In the genomic region with DNA sequence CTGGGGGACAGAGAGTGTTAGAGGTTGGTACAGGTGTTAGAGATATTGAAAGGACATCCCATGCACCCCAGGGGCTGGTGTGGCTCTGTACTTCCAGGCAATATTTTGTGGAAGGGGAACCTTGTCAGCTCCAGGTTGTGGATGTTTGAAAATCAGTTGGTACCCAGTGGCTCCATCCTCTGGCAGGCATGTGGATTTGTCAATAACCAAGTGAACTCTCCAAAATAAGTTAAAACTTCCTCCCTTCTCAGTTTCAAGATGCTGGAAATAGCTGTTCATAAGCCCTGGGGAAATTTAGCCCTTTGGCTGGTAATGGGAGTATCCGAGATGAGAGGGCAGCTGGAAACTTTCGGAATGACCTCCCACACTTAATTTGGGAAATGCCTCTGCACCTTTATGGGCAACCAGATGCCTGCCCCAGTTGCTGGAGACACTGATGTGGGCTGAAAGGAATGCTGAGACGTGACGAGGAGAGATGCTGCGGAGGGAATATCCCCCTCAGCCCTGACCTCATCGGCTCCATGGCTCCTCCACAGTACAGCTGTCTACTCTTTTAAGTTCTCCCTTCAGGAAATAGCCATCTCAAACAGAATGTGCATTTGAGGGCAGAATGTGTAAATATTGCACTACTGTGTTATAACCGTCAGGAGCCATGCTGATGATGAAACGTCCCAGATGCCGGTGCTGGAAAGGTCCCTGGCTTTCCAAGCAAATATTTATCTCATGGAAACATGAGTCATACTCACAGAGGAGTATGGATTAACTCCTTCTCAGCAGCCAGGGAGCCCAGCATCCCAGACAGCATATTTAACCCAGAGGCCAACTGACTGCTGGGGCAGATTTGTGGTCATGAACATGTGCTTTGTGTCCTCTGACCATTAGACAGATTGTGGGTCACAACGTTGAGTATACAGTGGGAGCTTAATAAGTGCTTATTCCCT, we compare ENCODE assay signal across 1 cellular context.
A peak's percentile ranks its signal among the peaks of the same experiment; 100 is the strongest.
TF ChIP-seq lines count a peak whose summit lies in the region.

No MANE protein-coding gene starts in this region.

TF ChIP-seq in HepG2, 621 proteins besides CTCF, POLR2A, EP300 and RAD21 (continued from another document and continues in another):
- TF ChIP-seq, protein P1, sequence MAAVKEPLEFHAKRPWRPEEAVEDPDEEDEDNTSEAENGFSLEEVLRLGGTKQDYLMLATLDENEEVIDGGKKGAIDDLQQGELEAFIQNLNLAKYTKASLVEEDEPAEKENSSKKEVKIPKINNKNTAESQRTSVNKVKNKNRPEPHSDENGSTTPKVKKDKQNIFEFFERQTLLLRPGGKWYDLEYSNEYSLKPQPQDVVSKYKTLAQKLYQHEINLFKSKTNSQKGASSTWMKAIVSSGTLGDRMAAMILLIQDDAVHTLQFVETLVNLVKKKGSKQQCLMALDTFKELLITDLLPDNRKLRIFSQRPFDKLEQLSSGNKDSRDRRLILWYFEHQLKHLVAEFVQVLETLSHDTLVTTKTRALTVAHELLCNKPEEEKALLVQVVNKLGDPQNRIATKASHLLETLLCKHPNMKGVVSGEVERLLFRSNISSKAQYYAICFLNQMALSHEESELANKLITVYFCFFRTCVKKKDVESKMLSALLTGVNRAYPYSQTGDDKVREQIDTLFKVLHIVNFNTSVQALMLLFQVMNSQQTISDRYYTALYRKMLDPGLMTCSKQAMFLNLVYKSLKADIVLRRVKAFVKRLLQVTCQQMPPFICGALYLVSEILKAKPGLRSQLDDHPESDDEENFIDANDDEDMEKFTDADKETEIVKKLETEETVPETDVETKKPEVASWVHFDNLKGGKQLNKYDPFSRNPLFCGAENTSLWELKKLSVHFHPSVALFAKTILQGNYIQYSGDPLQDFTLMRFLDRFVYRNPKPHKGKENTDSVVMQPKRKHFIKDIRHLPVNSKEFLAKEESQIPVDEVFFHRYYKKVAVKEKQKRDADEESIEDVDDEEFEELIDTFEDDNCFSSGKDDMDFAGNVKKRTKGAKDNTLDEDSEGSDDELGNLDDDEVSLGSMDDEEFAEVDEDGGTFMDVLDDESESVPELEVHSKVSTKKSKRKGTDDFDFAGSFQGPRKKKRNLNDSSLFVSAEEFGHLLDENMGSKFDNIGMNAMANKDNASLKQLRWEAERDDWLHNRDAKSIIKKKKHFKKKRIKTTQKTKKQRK (IDR thresholded peaks at IDR 0.05; ENCODE audit: low read length) = no peak
- no peak for TF ChIP-seq ZNF678 (CRISPR knock-in tag; IDR thresholded peaks at IDR 0.05)
- no peak for TF ChIP-seq ZSCAN12 (CRISPR knock-in tag; IDR thresholded peaks at IDR 0.05)
- TF ChIP-seq, protein P2, sequence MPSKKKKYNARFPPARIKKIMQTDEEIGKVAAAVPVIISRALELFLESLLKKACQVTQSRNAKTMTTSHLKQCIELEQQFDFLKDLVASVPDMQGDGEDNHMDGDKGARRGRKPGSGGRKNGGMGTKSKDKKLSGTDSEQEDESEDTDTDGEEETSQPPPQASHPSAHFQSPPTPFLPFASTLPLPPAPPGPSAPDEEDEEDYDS (CRISPR knock-in tag; IDR thresholded peaks at IDR 0.05) = peak; percentile 53; the same call in 1 of the 2 replicates
- TF ChIP-seq ZMYM3 (CRISPR knock-in tag; IDR thresholded peaks at IDR 0.05) = peak; percentile 88; the same call in 1 of the 2 replicates
- TF ChIP-seq BHLHE40 (IDR thresholded peaks at IDR 0.05; ENCODE audit: low read length) = peak; percentile 82
- peak; percentile 86; the same call in 1 of the 2 replicates for TF ChIP-seq HOXD1 (CRISPR knock-in tag; IDR thresholded peaks at IDR 0.05)
- TF ChIP-seq, protein P3, sequence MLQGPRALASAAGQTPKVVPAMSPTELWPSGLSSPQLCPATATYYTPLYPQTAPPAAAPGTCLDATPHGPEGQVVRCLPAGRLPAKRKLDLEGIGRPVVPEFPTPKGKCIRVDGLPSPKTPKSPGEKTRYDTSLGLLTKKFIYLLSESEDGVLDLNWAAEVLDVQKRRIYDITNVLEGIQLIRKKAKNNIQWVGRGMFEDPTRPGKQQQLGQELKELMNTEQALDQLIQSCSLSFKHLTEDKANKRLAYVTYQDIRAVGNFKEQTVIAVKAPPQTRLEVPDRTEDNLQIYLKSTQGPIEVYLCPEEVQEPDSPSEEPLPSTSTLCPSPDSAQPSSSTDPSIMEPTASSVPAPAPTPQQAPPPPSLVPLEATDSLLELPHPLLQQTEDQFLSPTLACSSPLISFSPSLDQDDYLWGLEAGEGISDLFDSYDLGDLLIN (CRISPR knock-in tag; IDR thresholded peaks at IDR 0.05; ENCODE audit: borderline replicate concordance) = 0 out of 2 replicates have a peak, but pooled peaks have one; percentile 52
- peak; percentile 40; the same call in 1 of the 2 replicates for TF ChIP-seq ZFP90 (CRISPR knock-in tag; IDR thresholded peaks at IDR 0.05; ENCODE audit: borderline replicate concordance)
- TF ChIP-seq, protein P4, sequence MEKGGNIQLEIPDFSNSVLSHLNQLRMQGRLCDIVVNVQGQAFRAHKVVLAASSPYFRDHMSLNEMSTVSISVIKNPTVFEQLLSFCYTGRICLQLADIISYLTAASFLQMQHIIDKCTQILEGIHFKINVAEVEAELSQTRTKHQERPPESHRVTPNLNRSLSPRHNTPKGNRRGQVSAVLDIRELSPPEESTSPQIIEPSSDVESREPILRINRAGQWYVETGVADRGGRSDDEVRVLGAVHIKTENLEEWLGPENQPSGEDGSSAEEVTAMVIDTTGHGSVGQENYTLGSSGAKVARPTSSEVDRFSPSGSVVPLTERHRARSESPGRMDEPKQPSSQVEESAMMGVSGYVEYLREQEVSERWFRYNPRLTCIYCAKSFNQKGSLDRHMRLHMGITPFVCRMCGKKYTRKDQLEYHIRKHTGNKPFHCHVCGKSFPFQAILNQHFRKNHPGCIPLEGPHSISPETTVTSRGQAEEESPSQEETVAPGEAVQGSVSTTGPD (CRISPR knock-in tag; IDR thresholded peaks at IDR 0.05) = peak; percentile 18; the same call in 1 of the 2 replicates
- TF ChIP-seq, protein P5, sequence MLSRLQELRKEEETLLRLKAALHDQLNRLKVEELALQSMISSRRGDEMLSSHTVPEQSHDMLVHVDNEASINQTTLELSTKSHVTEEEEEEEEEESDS (CRISPR knock-in tag; IDR thresholded peaks at IDR 0.05; ENCODE audit: borderline replicate concordance) = no peak
- TF ChIP-seq KAT8 (CRISPR knock-in tag; IDR thresholded peaks at IDR 0.05) = peak; percentile 90
- no peak for TF ChIP-seq JARID2 (CRISPR knock-in tag; IDR thresholded peaks at IDR 0.05; ENCODE audit: insufficient replicate concordance)
- no peak for TF ChIP-seq ZIK1 (CRISPR knock-in tag; IDR thresholded peaks at IDR 0.05; ENCODE audit: borderline replicate concordance, low read depth)
- no peak for TF ChIP-seq SRSF1 (optimal IDR thresholded peaks at IDR 0.05; ENCODE audit: low read depth, low read length)
- no peak for TF ChIP-seq CHD2 (IDR thresholded peaks at IDR 0.05; ENCODE audit: low read depth, low read length)
- TF ChIP-seq MTA1 (CRISPR knock-in tag; IDR thresholded peaks at IDR 0.05; ENCODE audit: borderline replicate concordance) = peak; percentile 78
- peak; percentile 99 for TF ChIP-seq HMG20A (CRISPR knock-in tag; IDR thresholded peaks at IDR 0.05; ENCODE audit: borderline replicate concordance)
- TF ChIP-seq, protein P6, sequence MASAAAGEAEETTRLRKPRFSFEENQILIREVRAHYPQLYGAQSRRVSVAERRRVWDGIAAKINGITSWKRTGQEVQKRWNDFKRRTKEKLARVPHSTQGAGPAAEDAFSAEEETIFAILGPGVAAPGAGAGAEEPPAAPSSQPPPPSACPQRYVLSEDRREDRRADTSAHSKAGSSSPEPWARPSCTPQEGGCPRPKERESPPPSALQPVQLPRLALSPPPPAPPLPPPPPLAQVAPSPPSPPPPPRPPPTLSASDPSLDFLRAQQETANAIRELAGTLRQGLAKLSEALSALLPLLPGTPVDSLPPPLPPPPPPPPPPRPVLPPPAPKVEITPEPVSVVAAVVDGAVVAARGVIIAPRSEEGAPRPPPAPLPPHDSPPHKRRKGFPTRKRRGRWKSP (CRISPR knock-in tag; IDR thresholded peaks at IDR 0.05) = peak; percentile 90; the same call in 1 of the 2 replicates
- no peak for TF ChIP-seq RFX5 (IDR thresholded peaks at IDR 0.05; ENCODE audit: low read depth, low read length)
- peak; percentile 83 for TF ChIP-seq TBX2 (CRISPR knock-in tag; IDR thresholded peaks at IDR 0.05; ENCODE audit: borderline replicate concordance)
- no peak for TF ChIP-seq TMF1 (CRISPR knock-in tag; IDR thresholded peaks at IDR 0.05; ENCODE audit: low read depth)
- TF ChIP-seq, protein P7, sequence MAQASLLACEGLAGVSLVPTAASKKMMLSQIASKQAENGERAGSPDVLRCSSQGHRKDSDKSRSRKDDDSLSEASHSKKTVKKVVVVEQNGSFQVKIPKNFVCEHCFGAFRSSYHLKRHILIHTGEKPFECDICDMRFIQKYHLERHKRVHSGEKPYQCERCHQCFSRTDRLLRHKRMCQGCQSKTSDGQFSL (CRISPR knock-in tag; IDR thresholded peaks at IDR 0.05) = no peak
- TF ChIP-seq, protein P8, sequence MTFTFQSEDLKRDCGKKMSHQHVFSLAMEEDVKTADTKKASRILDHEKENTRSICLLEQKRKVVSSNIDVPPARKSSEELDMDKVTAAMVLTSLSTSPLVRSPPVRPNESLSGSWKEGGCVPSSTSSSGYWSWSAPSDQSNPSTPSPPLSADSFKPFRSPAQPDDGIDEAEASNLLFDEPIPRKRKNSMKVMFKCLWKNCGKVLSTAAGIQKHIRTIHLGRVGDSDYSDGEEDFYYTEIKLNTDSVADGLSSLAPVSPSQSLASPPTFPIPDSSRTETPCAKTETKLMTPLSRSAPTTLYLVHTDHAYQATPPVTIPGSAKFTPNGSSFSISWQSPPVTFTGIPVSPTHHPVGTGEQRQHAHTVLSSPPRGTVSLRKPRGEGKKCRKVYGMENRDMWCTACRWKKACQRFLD (CRISPR knock-in tag; IDR thresholded peaks at IDR 0.05; ENCODE audit: borderline replicate concordance) = 0 out of 2 replicates have a peak, but pooled peaks have one; percentile 42
- TF ChIP-seq, protein P9, sequence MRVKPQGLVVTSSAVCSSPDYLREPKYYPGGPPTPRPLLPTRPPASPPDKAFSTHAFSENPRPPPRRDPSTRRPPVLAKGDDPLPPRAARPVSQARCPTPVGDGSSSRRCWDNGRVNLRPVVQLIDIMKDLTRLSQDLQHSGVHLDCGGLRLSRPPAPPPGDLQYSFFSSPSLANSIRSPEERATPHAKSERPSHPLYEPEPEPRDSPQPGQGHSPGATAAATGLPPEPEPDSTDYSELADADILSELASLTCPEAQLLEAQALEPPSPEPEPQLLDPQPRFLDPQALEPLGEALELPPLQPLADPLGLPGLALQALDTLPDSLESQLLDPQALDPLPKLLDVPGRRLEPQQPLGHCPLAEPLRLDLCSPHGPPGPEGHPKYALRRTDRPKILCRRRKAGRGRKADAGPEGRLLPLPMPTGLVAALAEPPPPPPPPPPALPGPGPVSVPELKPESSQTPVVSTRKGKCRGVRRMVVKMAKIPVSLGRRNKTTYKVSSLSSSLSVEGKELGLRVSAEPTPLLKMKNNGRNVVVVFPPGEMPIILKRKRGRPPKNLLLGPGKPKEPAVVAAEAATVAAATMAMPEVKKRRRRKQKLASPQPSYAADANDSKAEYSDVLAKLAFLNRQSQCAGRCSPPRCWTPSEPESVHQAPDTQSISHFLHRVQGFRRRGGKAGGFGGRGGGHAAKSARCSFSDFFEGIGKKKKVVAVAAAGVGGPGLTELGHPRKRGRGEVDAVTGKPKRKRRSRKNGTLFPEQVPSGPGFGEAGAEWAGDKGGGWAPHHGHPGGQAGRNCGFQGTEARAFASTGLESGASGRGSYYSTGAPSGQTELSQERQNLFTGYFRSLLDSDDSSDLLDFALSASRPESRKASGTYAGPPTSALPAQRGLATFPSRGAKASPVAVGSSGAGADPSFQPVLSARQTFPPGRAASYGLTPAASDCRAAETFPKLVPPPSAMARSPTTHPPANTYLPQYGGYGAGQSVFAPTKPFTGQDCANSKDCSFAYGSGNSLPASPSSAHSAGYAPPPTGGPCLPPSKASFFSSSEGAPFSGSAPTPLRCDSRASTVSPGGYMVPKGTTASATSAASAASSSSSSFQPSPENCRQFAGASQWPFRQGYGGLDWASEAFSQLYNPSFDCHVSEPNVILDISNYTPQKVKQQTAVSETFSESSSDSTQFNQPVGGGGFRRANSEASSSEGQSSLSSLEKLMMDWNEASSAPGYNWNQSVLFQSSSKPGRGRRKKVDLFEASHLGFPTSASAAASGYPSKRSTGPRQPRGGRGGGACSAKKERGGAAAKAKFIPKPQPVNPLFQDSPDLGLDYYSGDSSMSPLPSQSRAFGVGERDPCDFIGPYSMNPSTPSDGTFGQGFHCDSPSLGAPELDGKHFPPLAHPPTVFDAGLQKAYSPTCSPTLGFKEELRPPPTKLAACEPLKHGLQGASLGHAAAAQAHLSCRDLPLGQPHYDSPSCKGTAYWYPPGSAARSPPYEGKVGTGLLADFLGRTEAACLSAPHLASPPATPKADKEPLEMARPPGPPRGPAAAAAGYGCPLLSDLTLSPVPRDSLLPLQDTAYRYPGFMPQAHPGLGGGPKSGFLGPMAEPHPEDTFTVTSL (CRISPR knock-in tag; IDR thresholded peaks at IDR 0.05; ENCODE audit: borderline replicate concordance) = peak; percentile 97; the same call in 1 of the 2 replicates
- TF ChIP-seq, protein P10, sequence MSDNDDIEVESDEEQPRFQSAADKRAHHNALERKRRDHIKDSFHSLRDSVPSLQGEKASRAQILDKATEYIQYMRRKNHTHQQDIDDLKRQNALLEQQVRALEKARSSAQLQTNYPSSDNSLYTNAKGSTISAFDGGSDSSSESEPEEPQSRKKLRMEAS (IDR thresholded peaks at IDR 0.05) = peak; percentile 62; the same call in 1 of the 2 replicates
- TF ChIP-seq, protein P11, sequence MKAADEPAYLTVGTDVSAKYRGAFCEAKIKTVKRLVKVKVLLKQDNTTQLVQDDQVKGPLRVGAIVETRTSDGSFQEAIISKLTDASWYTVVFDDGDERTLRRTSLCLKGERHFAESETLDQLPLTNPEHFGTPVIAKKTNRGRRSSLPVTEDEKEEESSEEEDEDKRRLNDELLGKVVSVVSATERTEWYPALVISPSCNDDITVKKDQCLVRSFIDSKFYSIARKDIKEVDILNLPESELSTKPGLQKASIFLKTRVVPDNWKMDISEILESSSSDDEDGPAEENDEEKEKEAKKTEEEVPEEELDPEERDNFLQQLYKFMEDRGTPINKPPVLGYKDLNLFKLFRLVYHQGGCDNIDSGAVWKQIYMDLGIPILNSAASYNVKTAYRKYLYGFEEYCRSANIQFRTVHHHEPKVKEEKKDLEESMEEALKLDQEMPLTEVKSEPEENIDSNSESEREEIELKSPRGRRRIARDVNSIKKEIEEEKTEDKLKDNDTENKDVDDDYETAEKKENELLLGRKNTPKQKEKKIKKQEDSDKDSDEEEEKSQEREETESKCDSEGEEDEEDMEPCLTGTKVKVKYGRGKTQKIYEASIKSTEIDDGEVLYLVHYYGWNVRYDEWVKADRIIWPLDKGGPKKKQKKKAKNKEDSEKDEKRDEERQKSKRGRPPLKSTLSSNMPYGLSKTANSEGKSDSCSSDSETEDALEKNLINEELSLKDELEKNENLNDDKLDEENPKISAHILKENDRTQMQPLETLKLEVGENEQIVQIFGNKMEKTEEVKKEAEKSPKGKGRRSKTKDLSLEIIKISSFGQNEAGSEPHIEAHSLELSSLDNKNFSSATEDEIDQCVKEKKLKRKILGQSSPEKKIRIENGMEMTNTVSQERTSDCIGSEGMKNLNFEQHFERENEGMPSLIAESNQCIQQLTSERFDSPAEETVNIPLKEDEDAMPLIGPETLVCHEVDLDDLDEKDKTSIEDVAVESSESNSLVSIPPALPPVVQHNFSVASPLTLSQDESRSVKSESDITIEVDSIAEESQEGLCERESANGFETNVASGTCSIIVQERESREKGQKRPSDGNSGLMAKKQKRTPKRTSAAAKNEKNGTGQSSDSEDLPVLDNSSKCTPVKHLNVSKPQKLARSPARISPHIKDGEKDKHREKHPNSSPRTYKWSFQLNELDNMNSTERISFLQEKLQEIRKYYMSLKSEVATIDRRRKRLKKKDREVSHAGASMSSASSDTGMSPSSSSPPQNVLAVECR (CRISPR knock-in tag; IDR thresholded peaks at IDR 0.05; ENCODE audit: borderline replicate concordance) = peak; percentile 90; the same call in 1 of the 2 replicates
- no peak for TF ChIP-seq MAZ (IDR thresholded peaks at IDR 0.05; ENCODE audit: borderline replicate concordance, low read depth, low read length)
- TF ChIP-seq MAZ (CRISPR knock-in tag; IDR thresholded peaks at IDR 0.05; ENCODE audit: low read depth) = no peak; the same call in 1 of the 2 replicates
- no peak; the same call in 1 of the 2 replicates for TF ChIP-seq NFYB (CRISPR knock-in tag; IDR thresholded peaks at IDR 0.05)
- TF ChIP-seq PHF5A (CRISPR knock-in tag; IDR thresholded peaks at IDR 0.05; ENCODE audit: low read depth, unreplicated experiment) = peak; percentile 78
